ENCODE assay signal across 18 cellular contexts in the genomic region with DNA sequence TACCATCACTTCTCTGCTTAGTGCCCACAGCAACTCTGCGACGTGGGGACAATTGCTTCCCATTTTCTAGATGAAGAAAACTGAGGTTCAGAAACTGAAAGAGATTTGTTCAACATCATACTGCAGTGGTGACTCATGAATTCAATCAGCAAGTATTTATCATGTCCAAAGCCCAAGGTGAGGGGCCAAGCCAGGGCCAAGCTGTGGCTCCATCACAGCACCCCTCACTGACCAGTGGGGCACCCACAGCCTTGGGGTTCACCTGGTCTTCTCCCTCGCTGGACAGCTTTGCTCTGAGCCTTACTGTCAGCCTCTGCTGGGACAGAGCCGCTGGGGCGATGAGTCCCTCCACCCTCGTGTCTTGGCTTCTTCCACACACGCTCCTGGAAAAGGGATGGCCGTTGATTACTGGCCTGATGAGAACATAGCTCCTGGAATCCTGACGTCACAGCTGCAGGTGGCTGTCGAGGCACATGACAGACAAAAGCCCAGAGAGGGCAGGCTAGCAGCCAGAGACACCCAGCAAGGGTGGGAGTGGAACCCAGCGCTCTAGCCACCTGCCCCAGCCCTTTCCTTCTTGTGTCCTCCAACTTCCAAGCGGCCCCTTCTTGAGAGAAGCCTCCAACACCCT. TPM values are rescaled to one million over a fixed set of nuclear protein-coding genes. Genes with fewer than 3 reads are reported as not detected.
"Had no signal": no experiment of that assay in that cellular context is flagged by ENCODE, and none has a peak within 500 bp of the region (broad histone marks: within the 10 kb centered on the region; RNA-seq: fewer than 3 reads in every experiment).

No MANE protein-coding gene starts in this region.

- H3K9me3 ChIP-seq: pancreas, thoracic aorta had no signal

- H3K9me3 Mint-ChIP-seq: activated CD4-positive, alpha-beta memory T cell treated with anti-CD3 and anti-CD28 coated beads, Interleukin-2, amount 10 ng/mL, durations not matched to agents 7 days and 5 days; activated naive CD4-positive, alpha-beta T cell treated with anti-CD3 and anti-CD28 coated beads, Interleukin-2, amount 50 U/mL, for 72 hours; activated T-cell treated with anti-CD3 and anti-CD28 coated beads, Interleukin-2, amount 50 U/mL, for 4 hours; WTC11 had no signal

- ATAC-seq: activated naive CD4-positive, alpha-beta T cell treated with anti-CD3 and anti-CD28 coated beads, Interleukin-2, amount 50 U/mL, for 72 hours; activated T-cell treated with anti-CD3 and anti-CD28 coated beads, Interleukin-2, amount 50 U/mL, for 4 hours; foreskin keratinocyte; pancreas; T-helper 17 cell; WTC11 had no signal

- H3K4me1 Mint-ChIP-seq: activated CD4-positive, alpha-beta memory T cell treated with anti-CD3 and anti-CD28 coated beads, Interleukin-2, amount 10 ng/mL, durations not matched to agents 7 days and 5 days had no signal

- H3K27ac Mint-ChIP-seq: activated CD4-positive, alpha-beta memory T cell treated with anti-CD3 and anti-CD28 coated beads, Interleukin-2, amount 10 ng/mL, durations not matched to agents 7 days and 5 days; T-helper 17 cell; WTC11 had no signal

- DNase-seq: activated CD4-positive, alpha-beta memory T cell treated with anti-CD3 and anti-CD28 coated beads, Interleukin-2, amount 10 ng/mL, durations not matched to agents 7 days and 5 days; activated CD4-positive, alpha-beta T cell treated with anti-CD3 and anti-CD28 coated beads for 4 hours; activated effector memory CD4-positive, alpha-beta T cell treated with anti-CD3 and anti-CD28 coated beads, Interleukin-2, amount 50 U/mL, for 16 hours; activated T-cell treated with anti-CD3 and anti-CD28 coated beads, Interleukin-2, amount 50 U/mL, for 4 hours; effector CD8-positive, alpha-beta T cell; foreskin keratinocyte; glutamatergic neuron; kidney glomerular epithelial cell; stimulated activated CD4-positive, alpha-beta T cell treated with anti-CD3 and anti-CD28 coated beads, Interleukin-12 subunit alpha, Interleukin-12 subunit beta, amount 100 ng/mL, for 4 hours; stimulated activated CD4-positive, alpha-beta T cell treated with anti-CD3 and anti-CD28 coated beads, Interleukin-2, amount 100 ng/mL, for 24 hours; T-helper 17 cell had no signal

- H3K36me3 Mint-ChIP-seq: activated naive CD4-positive, alpha-beta T cell treated with anti-CD3 and anti-CD28 coated beads, Interleukin-2, amount 50 U/mL, for 72 hours; WTC11 had no signal

- H3K27me3 ChIP-seq: pancreas had no signal

- H3K27ac ChIP-seq: foreskin keratinocyte had no signal

- H3K4me3 Mint-ChIP-seq: activated CD4-positive, alpha-beta memory T cell treated with anti-CD3 and anti-CD28 coated beads, Interleukin-2, amount 10 ng/mL, durations not matched to agents 7 days and 5 days; activated T-cell treated with anti-CD3 and anti-CD28 coated beads, Interleukin-2, amount 50 U/mL, for 4 hours; T-helper 17 cell; WTC11 had no signal

- H3K4me3 ChIP-seq: pancreas, thoracic aorta had no signal

- H3K27me3 Mint-ChIP-seq: activated CD4-positive, alpha-beta memory T cell treated with anti-CD3 and anti-CD28 coated beads, Interleukin-2, amount 10 ng/mL, durations not matched to agents 7 days and 5 days had no signal

- H3K36me3 ChIP-seq: pancreas, thoracic aorta had no signal

RNA-seq across cellular contexts. Expression of a gene that starts 6.2 kb away (rescaled TPM):
- total RNA-seq: activated CD4-positive, alpha-beta memory T cell treated with anti-CD3 and anti-CD28 coated beads, Interleukin-2, amount 10 ng/mL, durations not matched to agents 7 days and 5 days; activated naive CD4-positive, alpha-beta T cell treated with anti-CD3 and anti-CD28 coated beads, Interleukin-2, amount 50 U/mL, for 72 hours; activated T-cell treated with anti-CD3 and anti-CD28 coated beads, Interleukin-2, amount 50 U/mL, for 4 hours; mesenteric fat pad; sciatic nerve; thoracic aorta had no signal
- polyA plus RNA-seq: neural cell had no signal
